37 cellular contexts compared by ENCODE assay signal in genomic region chr17:6415616-6416015, GRCh38. TPM values are rescaled to one million over a fixed set of nuclear protein-coding genes. Genes with fewer than 3 reads are reported as not detected.
"Had no signal": no experiment of that assay in that cellular context is flagged by ENCODE, and none has a peak within 500 bp of the region (broad histone marks: within the 10 kb centered on the region; RNA-seq: fewer than 3 reads in every experiment).

No MANE protein-coding gene starts in this region.

- H3K9me3 Mint-ChIP-seq: activated CD4-positive, alpha-beta memory T cell treated with anti-CD3 and anti-CD28 coated beads for 36 hours; activated CD4-positive, alpha-beta T cell treated with anti-CD3 and anti-CD28 coated beads, Interleukin-2, amount 10 ng/mL, durations not matched to agents 24 days and 14 days; activated naive CD4-positive, alpha-beta T cell treated with anti-CD3 and anti-CD28 coated beads for 36 hours; activated naive CD4-positive, alpha-beta T cell treated with anti-CD3 and anti-CD28 coated beads, Interleukin-2, amount 50 U/mL, for 24 hours; activated naive CD8-positive, alpha-beta T cell treated with anti-CD3 and anti-CD28 coated beads for 36 hours; activated naive CD8-positive, alpha-beta T cell treated with anti-CD3 and anti-CD28 coated beads, Interleukin-2, amount 50 U/mL, for 24 hours; activated T-helper 1 cell treated with anti-CD3 and anti-CD28 coated beads, Interleukin-12 subunit alpha, Interleukin-12 subunit beta, Interleukin-2, Interleukin-4 antibody, amounts not matched to agents 30 ng/mL and 10 ng/mL and 1 ng/mL, durations not matched to agents 14 hours and 24 hours and 36 hours; activated T-helper 2 cell treated with anti-CD3 and anti-CD28 coated beads, Interferon-gamma antibody, Interleukin-2, Interleukin-4, amounts not matched to agents 10 μg/mL and 5 μg/mL and 100 μg/mL, durations not matched to agents 14 hours and 24 hours and 36 hours; dendritic cell treated with granulocyte-macrophage colony-stimulating factor and Interleukin-4, amounts not matched to agents 40 ng/mL and 50 ng/mL, for 4 days; endodermal cell had no signal

- H3K27me3 ChIP-seq: ascending aorta, dorsolateral prefrontal cortex had no signal

- H3K27ac ChIP-seq: adrenal gland, ascending aorta, breast epithelium, cardiac muscle cell, coronary artery, dorsolateral prefrontal cortex, heart left ventricle had no signal

- H3K27ac Mint-ChIP-seq: activated CD4-positive, alpha-beta memory T cell treated with anti-CD3 and anti-CD28 coated beads for 36 hours; activated CD4-positive, alpha-beta T cell treated with anti-CD3 and anti-CD28 coated beads for 36 hours; activated CD4-positive, alpha-beta T cell treated with anti-CD3 and anti-CD28 coated beads, Interleukin-2, amount 10 ng/mL, durations not matched to agents 24 days and 14 days; activated CD8-positive, alpha-beta memory T cell treated with anti-CD3 and anti-CD28 coated beads, Interleukin-2, amount 10 ng/mL, durations not matched to agents 7 days and 5 days; activated CD8-positive, alpha-beta T cell treated with anti-CD3 and anti-CD28 coated beads, Interleukin-2, amount 10 ng/mL, durations not matched to agents 7 days and 5 days; activated naive CD4-positive, alpha-beta T cell treated with anti-CD3 and anti-CD28 coated beads for 36 hours; activated naive CD4-positive, alpha-beta T cell treated with anti-CD3 and anti-CD28 coated beads, Interleukin-2, amount 50 U/mL, for 24 hours; activated naive CD8-positive, alpha-beta T cell treated with anti-CD3 and anti-CD28 coated beads for 36 hours; activated naive CD8-positive, alpha-beta T cell treated with anti-CD3 and anti-CD28 coated beads, Interleukin-2, amount 50 U/mL, for 24 hours; activated T-helper 1 cell treated with anti-CD3 and anti-CD28 coated beads, Interleukin-12 subunit alpha, Interleukin-12 subunit beta, Interleukin-2, Interleukin-4 antibody, amounts not matched to agents 30 ng/mL and 10 ng/mL and 1 ng/mL, durations not matched to agents 14 hours and 24 hours and 36 hours; activated T-helper 2 cell treated with anti-CD3 and anti-CD28 coated beads, Interferon-gamma antibody, Interleukin-2, Interleukin-4, amounts not matched to agents 10 μg/mL and 5 μg/mL and 100 μg/mL, durations not matched to agents 14 hours and 24 hours and 36 hours; dendritic cell treated with granulocyte-macrophage colony-stimulating factor and Interleukin-4, amounts not matched to agents 40 ng/mL and 50 ng/mL, for 4 days; endodermal cell had no signal

- H3K4me3 ChIP-seq: adrenal gland, ascending aorta, breast epithelium, cardiac muscle cell, coronary artery, dorsolateral prefrontal cortex, heart left ventricle had no signal

- H3K36me3 ChIP-seq: adrenal gland, ascending aorta, breast epithelium, cardiac muscle cell, heart left ventricle had no signal

- H3K36me3 Mint-ChIP-seq: activated CD4-positive, alpha-beta memory T cell treated with anti-CD3 and anti-CD28 coated beads for 36 hours; activated CD8-positive, alpha-beta memory T cell treated with anti-CD3 and anti-CD28 coated beads, Interleukin-2, amount 10 ng/mL, durations not matched to agents 7 days and 5 days; activated naive CD4-positive, alpha-beta T cell treated with anti-CD3 and anti-CD28 coated beads, Interleukin-2, amount 50 U/mL, for 24 hours; activated naive CD8-positive, alpha-beta T cell treated with anti-CD3 and anti-CD28 coated beads for 36 hours; brain had no signal

- ATAC-seq: activated CD4-positive, alpha-beta T cell treated with anti-CD3 and anti-CD28 coated beads for 36 hours; activated CD8-positive, alpha-beta memory T cell treated with anti-CD3 and anti-CD28 coated beads, Interleukin-2, amount 10 ng/mL, durations not matched to agents 7 days and 5 days; activated CD8-positive, alpha-beta T cell treated with anti-CD3 and anti-CD28 coated beads, Interleukin-2, amount 10 ng/mL, durations not matched to agents 7 days and 5 days; activated naive CD8-positive, alpha-beta T cell treated with anti-CD3 and anti-CD28 coated beads, Interleukin-2, amount 50 U/mL, for 24 hours; esophagus mucosa; heart left ventricle had no signal

- H3K9me3 ChIP-seq: adrenal gland, ascending aorta, breast epithelium, heart left ventricle had no signal

- DNase-seq: activated CD4-positive, alpha-beta memory T cell treated with anti-CD3 and anti-CD28 coated beads for 36 hours; activated CD4-positive, alpha-beta T cell treated with anti-CD3 and anti-CD28 coated beads for 36 hours; activated CD4-positive, alpha-beta T cell treated with anti-CD3 and anti-CD28 coated beads, Interleukin-2, amount 10 ng/mL, durations not matched to agents 24 days and 14 days; activated CD4-positive, CD25-positive, alpha-beta regulatory T cell; activated CD4-positive, CD25-positive, alpha-beta regulatory T cell treated with anti-CD3 and anti-CD28 coated beads, Interleukin-2, amount 50 U/mL, for 72 hours; activated CD8-positive, alpha-beta memory T cell treated with anti-CD3 and anti-CD28 coated beads, Interleukin-2, amount 10 ng/mL, durations not matched to agents 7 days and 5 days; activated CD8-positive, alpha-beta memory T cell treated with anti-CD3 and anti-CD28 coated beads, Interleukin-2, amount 50 U/mL, for 4 hours; activated CD8-positive, alpha-beta T cell treated with anti-CD3 and anti-CD28 coated beads, Interleukin-2, amount 10 ng/mL, durations not matched to agents 7 days and 5 days; activated effector memory CD4-positive, alpha-beta T cell treated with anti-CD3 and anti-CD28 coated beads, Interleukin-2, amount 50 U/mL, for 16 hours; activated naive CD4-positive, alpha-beta T cell treated with anti-CD3 and anti-CD28 coated beads for 36 hours; activated naive CD8-positive, alpha-beta T cell treated with anti-CD3 and anti-CD28 coated beads for 36 hours; activated naive CD8-positive, alpha-beta T cell treated with anti-CD3 and anti-CD28 coated beads, Interleukin-2, amount 50 U/mL, for 24 hours; activated T-cell treated with anti-CD3 and anti-CD28 coated beads, Interleukin-2, amount 50 U/mL, for 1 hour; activated T-cell treated with anti-CD3 and anti-CD28 coated beads, Interleukin-2, amount 50 U/mL, for 48 hours; adrenal gland; amygdala; central memory CD4-positive, alpha-beta T cell; dorsolateral prefrontal cortex; effector memory CD4-positive, alpha-beta T cell; endodermal cell; foreskin fibroblast; glutamatergic neuron; heart left ventricle; T-helper 2 cell had no signal

- H3K27me3 Mint-ChIP-seq: activated naive CD4-positive, alpha-beta T cell treated with anti-CD3 and anti-CD28 coated beads, Interleukin-2, amount 50 U/mL, for 24 hours had no signal

- H3K4me1 ChIP-seq: adrenal gland, ascending aorta, breast epithelium, heart left ventricle had no signal

- H3K4me1 Mint-ChIP-seq: activated CD4-positive, alpha-beta T cell treated with anti-CD3 and anti-CD28 coated beads for 36 hours; activated CD4-positive, alpha-beta T cell treated with anti-CD3 and anti-CD28 coated beads, Interleukin-2, amount 10 ng/mL, durations not matched to agents 24 days and 14 days; activated CD8-positive, alpha-beta memory T cell treated with anti-CD3 and anti-CD28 coated beads, Interleukin-2, amount 10 ng/mL, durations not matched to agents 7 days and 5 days; activated naive CD4-positive, alpha-beta T cell treated with anti-CD3 and anti-CD28 coated beads, Interleukin-2, amount 50 U/mL, for 24 hours; activated naive CD8-positive, alpha-beta T cell treated with anti-CD3 and anti-CD28 coated beads for 36 hours; activated naive CD8-positive, alpha-beta T cell treated with anti-CD3 and anti-CD28 coated beads, Interleukin-2, amount 50 U/mL, for 24 hours had no signal

- H3K4me3 Mint-ChIP-seq: activated CD4-positive, alpha-beta memory T cell treated with anti-CD3 and anti-CD28 coated beads for 36 hours; activated CD4-positive, alpha-beta T cell treated with anti-CD3 and anti-CD28 coated beads for 36 hours; activated CD4-positive, alpha-beta T cell treated with anti-CD3 and anti-CD28 coated beads, Interleukin-2, amount 10 ng/mL, durations not matched to agents 24 days and 14 days; activated CD8-positive, alpha-beta memory T cell treated with anti-CD3 and anti-CD28 coated beads, Interleukin-2, amount 10 ng/mL, durations not matched to agents 7 days and 5 days; activated CD8-positive, alpha-beta T cell treated with anti-CD3 and anti-CD28 coated beads, Interleukin-2, amount 10 ng/mL, durations not matched to agents 7 days and 5 days; activated naive CD4-positive, alpha-beta T cell treated with anti-CD3 and anti-CD28 coated beads for 36 hours; activated naive CD4-positive, alpha-beta T cell treated with anti-CD3 and anti-CD28 coated beads, Interleukin-2, amount 50 U/mL, for 24 hours; activated naive CD8-positive, alpha-beta T cell treated with anti-CD3 and anti-CD28 coated beads for 36 hours; activated naive CD8-positive, alpha-beta T cell treated with anti-CD3 and anti-CD28 coated beads, Interleukin-2, amount 50 U/mL, for 24 hours; activated T-helper 1 cell treated with anti-CD3 and anti-CD28 coated beads, Interleukin-12 subunit alpha, Interleukin-12 subunit beta, Interleukin-2, Interleukin-4 antibody, amounts not matched to agents 30 ng/mL and 10 ng/mL and 1 ng/mL, durations not matched to agents 14 hours and 24 hours and 36 hours; brain; dendritic cell treated with granulocyte-macrophage colony-stimulating factor and Interleukin-4, amounts not matched to agents 40 ng/mL and 50 ng/mL, for 4 days; endodermal cell had no signal

- FAIRE-seq: frontal cortex had no signal

RNA-seq across cellular contexts. Expression of gene AIPL1, which starts 19.3 kb away (rescaled TPM):
- total RNA-seq: activated CD4-positive, alpha-beta memory T cell treated with anti-CD3 and anti-CD28 coated beads for 36 hours; activated CD4-positive, alpha-beta T cell treated with anti-CD3 and anti-CD28 coated beads for 36 hours; activated CD4-positive, alpha-beta T cell treated with anti-CD3 and anti-CD28 coated beads, Interleukin-2, amount 10 ng/mL, durations not matched to agents 24 days and 14 days; activated CD8-positive, alpha-beta memory T cell treated with anti-CD3 and anti-CD28 coated beads for 36 hours; activated CD8-positive, alpha-beta memory T cell treated with anti-CD3 and anti-CD28 coated beads, Interleukin-2, amount 10 ng/mL, durations not matched to agents 7 days and 5 days; activated CD8-positive, alpha-beta T cell treated with anti-CD3 and anti-CD28 coated beads, Interleukin-2, amount 10 ng/mL, durations not matched to agents 7 days and 5 days; activated naive CD4-positive, alpha-beta T cell treated with anti-CD3 and anti-CD28 coated beads for 36 hours; activated naive CD8-positive, alpha-beta T cell treated with anti-CD3 and anti-CD28 coated beads for 36 hours; activated T-helper 1 cell treated with anti-CD3 and anti-CD28 coated beads, Interleukin-12 subunit alpha, Interleukin-12 subunit beta, Interleukin-2, Interleukin-4 antibody, amounts not matched to agents 30 ng/mL and 10 ng/mL and 1 ng/mL, durations not matched to agents 14 hours and 24 hours and 36 hours; activated T-helper 2 cell treated with anti-CD3 and anti-CD28 coated beads, Interferon-gamma antibody, Interleukin-2, Interleukin-4, amounts not matched to agents 10 μg/mL and 5 μg/mL and 100 μg/mL, durations not matched to agents 14 hours and 24 hours and 36 hours; adrenal gland; ascending aorta; breast epithelium; cardiac muscle cell; endodermal cell; epithelial cell of proximal tubule; esophagus mucosa; frontal cortex; heart left ventricle had no signal
- polyA plus RNA-seq: adrenal gland, cardiac muscle cell, heart left ventricle had no signal

RNA-seq across cellular contexts. Expression of gene PIMREG, which starts 28.6 kb away (rescaled TPM):
- total RNA-seq: ascending aorta had no signal
